In genomic region chr2:223993634-223994232, GRCh38 we compare ENCODE assay signal across 9 cellular contexts. TPM values are rescaled to one million over a fixed set of nuclear protein-coding genes. Genes with fewer than 3 reads are reported as not detected.
A peak's percentile ranks its signal among the peaks of the same experiment; 100 is the strongest.
DNase-seq lines count a peak whose midpoint lies in the region; ATAC-seq and TF ChIP-seq lines count a peak whose summit lies in the region.
"Had no signal": no experiment of that assay in that cellular context is flagged by ENCODE, and none has a peak within 500 bp of the region (broad histone marks: within the 10 kb centered on the region; RNA-seq: fewer than 3 reads in every experiment).

No MANE protein-coding gene starts in this region.

- H3K27ac Mint-ChIP-seq in T-helper 17 cell = no peak overlapping the region

- H3K4me3 ChIP-seq in GM06990 (replicated peaks; ENCODE audit: low read depth, low read length) (no peak overlapping the region), HEK293 (ENCODE audit: low read depth, low read length) (no peak overlapping the region), ascending aorta (no peak overlapping the region)
- H3K4me3 ChIP-seq: skin epidermis had no signal

- peak overlapping the region; percentile 45 for H3K4me3 Mint-ChIP-seq in T-helper 17 cell

- H3K27me3 ChIP-seq in GM06990 (replicated peaks; ENCODE audit: control insufficient read depth, insufficient read depth, low read length) = no peaks in the 10 kb centered on the region
- no peaks in the 10 kb centered on the region for H3K27me3 ChIP-seq in ascending aorta

- H3K36me3 ChIP-seq in GM06990 (ENCODE audit: control insufficient read depth, insufficient read depth, low read length) (no peaks in the 10 kb centered on the region), HEK293 (ENCODE audit: control insufficient read depth in 2 of 2, insufficient read depth in 1 of 2, low read length in 2 of 2) (peaks cover 0 to 27% of the 10 kb centered on the region in 2 experiments; a peak in 1 of 3 replicates), ascending aorta (no peaks in the 10 kb centered on the region)

- H3K27me3 Mint-ChIP-seq in T-helper 17 cell = peaks cover 28% of the 10 kb centered on the region

- H3K27ac ChIP-seq in HEK293 (ENCODE audit: extremely low read depth, low read depth, low read length) (no peak overlapping the region), ascending aorta (no peak overlapping the region)
- H3K27ac ChIP-seq: skin epidermis had no signal

- CTCF ChIA-PET in HEK293 (lab: Yijun Ruan, JAX) = interaction anchor here (0.5 to 5.4 kb wide), 65 partner anchors 9 to 869 kb away, joined by 3 to 205 read pairs (median 4); no protein-coding TSS in a partner anchor

- intact Hi-C loops in ascending aorta (cut with DNase I) = loop anchor here (1.0 to 2.0 kb wide), 2 partner anchors 45 to 291 kb away; partner anchors contain the start of gene SERPINE2
- intact Hi-C loops in posterior vena cava (cut with DNase I) = loop anchor here in 1 of 2 donors (2.0 kb wide), 1 partner anchor 289 kb away; no protein-coding TSS in a partner anchor

- no peak for DNase-seq in GM06990 (ENCODE audit: extremely low read depth, insufficient read length)
- peak; percentile 48 to 85 (median 54) for DNase-seq in NCI-H1417 (lab: John Stamatoyannopoulos, UW)
- peak in 2 of 3 donors; percentile 14 to 41 for DNase-seq in T-helper 17 cell
- peak in 1 of 2 donors; percentile 80 for DNase-seq in ascending aorta (ENCODE audit: low spot score in 2 of 2)
- DNase-seq in hippocampal formation (lab: John Stamatoyannopoulos, UW) = peak; percentile 43 to 64
- DNase-seq in stimulated activated CD4-positive, alpha-beta T cell treated with anti-CD3 and anti-CD28 coated beads, Interleukin-12 subunit alpha, Interleukin-12 subunit beta, amount 100 ng/mL, for 4 hours = peak; percentile 46
- DNase-seq in posterior vena cava (ENCODE audit: low spot score) = no peak

- H3K9me3 ChIP-seq in HEK293 (ENCODE audit: control insufficient read depth, insufficient read depth, low read depth, low read length) = no peaks in the 10 kb centered on the region
- no peaks in the 10 kb centered on the region for H3K9me3 ChIP-seq in T-helper 17 cell (ENCODE audit: control insufficient read depth, low read length, poor library complexity, severe bottlenecking)
- no peaks in the 10 kb centered on the region for H3K9me3 ChIP-seq in ascending aorta

- peaks cover 4% of the 10 kb centered on the region for H3K4me1 Mint-ChIP-seq in T-helper 17 cell

- TF ChIP-seq CTCF in GM06990 (IDR thresholded peaks at IDR 0.05; ENCODE audit: insufficient read depth, low read length, poor library complexity, severe bottlenecking) (peak; percentile 72), HEK293 (tag by site-specific recombination; IDR thresholded peaks at IDR 0.05) (peak; percentile 69), ascending aorta (IDR thresholded peaks at IDR 0.05) (peak; percentile 52 to 81 (median 65))

- no peaks in the 10 kb centered on the region for H3K36me3 Mint-ChIP-seq in T-helper 17 cell (ENCODE audit: low read depth)

- peak; percentile 74 for ATAC-seq in T-helper 17 cell

- POLR2A ChIA-PET in HEK293 (lab: Yijun Ruan, JAX) = no interaction called here

- no peaks in the 10 kb centered on the region for H3K4me1 ChIP-seq in HEK293 (ENCODE audit: control insufficient read depth, insufficient read depth, low read length)
- no peaks in the 10 kb centered on the region for H3K4me1 ChIP-seq in ascending aorta

TF ChIP-seq in HEK293, 187 proteins besides CTCF, POLR2A, EP300 and RAD21:
- no peak for TF ChIP-seq ZNF2 (tag by site-specific recombination; IDR thresholded peaks at IDR 0.05)
- TF ChIP-seq ZSCAN4 (tag by site-specific recombination; IDR thresholded peaks at IDR 0.05) = peak; percentile 18; the same call in 1 of the 2 replicates
- peak; percentile 65 for TF ChIP-seq ZNF654 (tag by site-specific recombination; IDR thresholded peaks at IDR 0.05; ENCODE audit: low read depth)
- no peak for TF ChIP-seq TRIM28 (IDR thresholded peaks at IDR 0.05; ENCODE audit: borderline replicate concordance, low read length)
- no peak for TF ChIP-seq HOXD13 (CRISPR knock-in tag; IDR thresholded peaks at IDR 0.05; ENCODE audit: borderline replicate concordance)
- no peak for TF ChIP-seq ZBTB20 (tag by site-specific recombination; IDR thresholded peaks at IDR 0.05)
- no peak for TF ChIP-seq ZFP41 (tag by site-specific recombination; IDR thresholded peaks at IDR 0.05; ENCODE audit: borderline replicate concordance)
- no peak for TF ChIP-seq ZNF596 (tag by site-specific recombination; IDR thresholded peaks at IDR 0.05)
- peak; percentile 69; the same call in 1 of the 2 replicates for TF ChIP-seq MEIS1 (CRISPR knock-in tag; IDR thresholded peaks at IDR 0.05; ENCODE audit: borderline replicate concordance)
- TF ChIP-seq ZNF416 (tag by site-specific recombination; IDR thresholded peaks at IDR 0.05) = no peak
- no peak for TF ChIP-seq ZNF362 (tag by site-specific recombination; IDR thresholded peaks at IDR 0.05)
- TF ChIP-seq ZNF707 (tag by site-specific recombination; IDR thresholded peaks at IDR 0.05) = no peak

RNA-seq across cellular contexts. Expression of gene MRPL44, which starts 36.5 kb away (rescaled TPM):
- total RNA-seq in T-helper 17 cell (10 to 100 TPM; 21.8 to 30.5 TPM), ascending aorta (3.8 TPM), posterior vena cava (10 to 100 TPM; 10.4 to 12.2 TPM)

RNA-seq across cellular contexts. Expression of gene SERPINE2, which starts 45.4 kb away (rescaled TPM):
- total RNA-seq in T-helper 17 cell (1 to 10 TPM in 1 of 2 donors, under 1 TPM in 1; 0.37 to 3.9 TPM), ascending aorta (86.1 TPM), posterior vena cava (100 to 1,000 TPM; 385 to 718 TPM)

RNA-seq across cellular contexts. Expression of gene WDFY1, which starts 48.6 kb away (rescaled TPM):
- total RNA-seq in T-helper 17 cell (10 to 100 TPM; 36.9 to 44.8 TPM), ascending aorta (26.2 TPM), posterior vena cava (10 to 100 TPM; 43.3 to 44.1 TPM)

Comparison
In these comparisons a context has a peak if more than half of its experiments do, and no peak if none do; other contexts are left out.
1. DNase-seq: peak in NCI-H1417 (3 of 3), T-helper 17 cell (2 of 3), hippocampal formation (2 of 2) and stimulated activated CD4-positive, alpha-beta T cell treated with anti-CD3 and anti-CD28 coated beads, Interleukin-12 subunit alpha, Interleukin-12 subunit beta, amount 100 ng/mL, for 4 hours (single experiment); none in GM06990 (single experiment) and posterior vena cava (single experiment).
2. RNA of gene SERPINE2, which starts 45.4 kb away (total RNA-seq): 385 to 718 TPM in posterior vena cava and 86.1 TPM in ascending aorta (single experiment); 0.37 to 3.9 TPM in T-helper 17 cell; every median in the first group is over 10 times any median in the second.
3. Peak in every context shown above with its lines, with median percentiles within 50 percentile points of each other: CTCF ChIP-seq.